In the genomic region with DNA sequence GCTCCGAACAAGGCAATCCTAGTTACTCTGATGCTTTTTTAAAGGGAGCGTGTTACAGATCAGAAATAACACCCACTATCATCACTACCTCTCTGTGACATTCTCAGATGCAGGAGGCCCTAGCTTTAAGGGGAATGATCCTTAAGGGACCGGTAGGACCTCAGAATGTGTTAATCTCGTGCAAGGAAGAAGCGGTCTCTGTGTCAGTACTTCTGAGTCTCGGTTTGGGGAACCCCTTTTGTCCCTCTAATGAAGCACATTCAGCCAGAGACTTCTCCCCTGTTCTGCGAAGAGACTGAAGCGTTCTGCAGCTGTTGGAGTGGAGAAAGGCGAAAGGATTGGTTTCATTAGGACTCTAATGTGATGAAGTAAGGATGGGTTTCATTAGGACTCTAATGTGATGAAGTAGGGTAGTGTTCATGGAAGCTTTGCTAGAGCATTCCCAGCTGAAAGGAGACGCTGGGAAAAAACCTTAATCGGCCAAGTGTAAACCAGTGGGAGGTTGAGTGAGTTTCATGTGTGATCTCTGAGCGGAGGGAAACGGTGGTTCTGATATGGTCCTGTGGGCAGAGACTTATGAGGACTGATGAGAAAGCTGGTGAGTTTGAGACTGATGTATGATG, we compare ENCODE assay signal across 1 cellular context.
TF ChIP-seq lines count a peak whose summit lies in the region.

No MANE protein-coding gene starts in this region.

TF ChIP-seq in H1, 55 proteins besides CTCF, POLR2A, EP300 and RAD21 (continued from another document):
- TF ChIP-seq, protein P1, sequence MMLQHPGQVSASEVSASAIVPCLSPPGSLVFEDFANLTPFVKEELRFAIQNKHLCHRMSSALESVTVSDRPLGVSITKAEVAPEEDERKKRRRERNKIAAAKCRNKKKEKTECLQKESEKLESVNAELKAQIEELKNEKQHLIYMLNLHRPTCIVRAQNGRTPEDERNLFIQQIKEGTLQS (IDR thresholded peaks at IDR 0.05; ENCODE audit: insufficient read depth, low read depth, low read length), result no peak
- TF ChIP-seq RXRA (IDR thresholded peaks at IDR 0.05; ENCODE audit: insufficient read depth, low read depth, low read length) (no peak), MAFK (IDR thresholded peaks at IDR 0.05; ENCODE audit: low read depth, low read length) (no peak), ZNF274 (IDR thresholded peaks at IDR 0.05; ENCODE audit: borderline replicate concordance, extremely low read depth, low read length) (no peak)
